Comparison of ENCODE assay signal across 8 cellular contexts in genomic region chr14:55129086-55129427, GRCh38. TPM values are rescaled to one million over a fixed set of nuclear protein-coding genes. Genes with fewer than 3 reads are reported as not detected.
DNase-seq lines count a peak whose midpoint lies in the region; ATAC-seq and TF ChIP-seq lines count a peak whose summit lies in the region.

Gene LGALS3, plus strand, starts transcription at chr14:55129252. Its CDS starts 8,122 bp downstream, at chr14:55137374.

- peaks cover 0 to 1% (median 0%) of the 10 kb centered on the region in 7 donors for H3K9me3 Mint-ChIP-seq in CD14-positive monocyte
- H3K9me3 Mint-ChIP-seq in central memory CD8-positive, alpha-beta T cell, result no peaks in the 10 kb centered on the region

- H3K27ac Mint-ChIP-seq in CD14-positive monocyte, result peak within 1 kb of the TSS; percentile 85 to 96 (median 93)
- peak within 1 kb of the TSS; percentile 46 for H3K27ac Mint-ChIP-seq in central memory CD8-positive, alpha-beta T cell (ENCODE audit: low read depth)

- ATAC-seq in GM19324 (IDR thresholded peaks at IDR 0.05; ENCODE audit: low FRiP score, unreplicated experiment), result peak; percentile 76
- ATAC-seq in HG03342 (IDR thresholded peaks at IDR 0.05; ENCODE audit: unreplicated experiment), result peak; percentile 51
- ATAC-seq in central memory CD8-positive, alpha-beta T cell (replicated peaks; ENCODE audit: extremely low read depth, poor library complexity, severe bottlenecking), result peak; percentile 41

- DNase-seq in CD14-positive monocyte (ENCODE audit: low spot score) (peak; percentile 56), T-helper 2 cell (peak in 3 of 5 experiments; percentile 18 to 45 (median 22)), kidney epithelial cell (ENCODE audit: low read depth) (no peak), NCI-H1105 treated with DMSO at 0.1 percent for 48 hours (lab: John Stamatoyannopoulos, UW) (no peak)
- DNase-seq in central memory CD8-positive, alpha-beta T cell (ENCODE audit: low spot score in 2 of 2), result no peak
- DNase-seq in stimulated activated CD4-positive, alpha-beta T cell treated with anti-CD3 and anti-CD28 coated beads, Interleukin-2, amount 100 ng/mL, for 48 hours, result peak; percentile 9 to 18

- TF ChIP-seq CTCF in CD14-positive monocyte (IDR thresholded peaks at IDR 0.05) (no peak), kidney epithelial cell (IDR thresholded peaks at IDR 0.05; ENCODE audit: insufficient read depth, low read length, poor library complexity, severe bottlenecking) (no peak)

- intact Hi-C loops in CD14-positive monocyte (cut with micrococcal nuclease), result loop anchor here in 1 of 2 donors (5.0 kb wide), 1 partner anchor 37 kb away; no protein-coding TSS in a partner anchor

- peaks cover 82% of the 10 kb centered on the region for H3K4me1 Mint-ChIP-seq in CD14-positive monocyte
- H3K4me1 Mint-ChIP-seq in central memory CD8-positive, alpha-beta T cell, result peaks cover 15% of the 10 kb centered on the region

- H3K4me3 ChIP-seq in kidney epithelial cell (ENCODE audit: low read depth, low read length), result peak within 1 kb of the TSS; percentile 68

- peak within 1 kb of the TSS; percentile 91 to 92 for H3K4me3 Mint-ChIP-seq in CD14-positive monocyte
- peak within 1 kb of the TSS; percentile 82 for H3K4me3 Mint-ChIP-seq in central memory CD8-positive, alpha-beta T cell

- no peaks in the 10 kb centered on the region for H3K27me3 ChIP-seq in kidney epithelial cell (ENCODE audit: control insufficient read depth, insufficient read depth, low read length)

- no peaks in the 10 kb centered on the region for H3K36me3 ChIP-seq in kidney epithelial cell (ENCODE audit: control insufficient read depth, insufficient read depth, low read length)

- peaks cover 26 to 33% of the 10 kb centered on the region in 2 donors for H3K36me3 Mint-ChIP-seq in CD14-positive monocyte
- no peaks in the 10 kb centered on the region for H3K36me3 Mint-ChIP-seq in central memory CD8-positive, alpha-beta T cell (ENCODE audit: insufficient read depth)

- H3K27me3 Mint-ChIP-seq in CD14-positive monocyte (ENCODE audit: low read depth in 3 of 3), result peaks cover 0 to 2% (median 0%) of the 10 kb centered on the region in 3 donors
- H3K27me3 Mint-ChIP-seq in central memory CD8-positive, alpha-beta T cell, result no peaks in the 10 kb centered on the region

RNA-seq across cellular contexts. Expression of gene LGALS3, which starts in this region (rescaled TPM):
- 100 to 1,000 TPM; 788 to 878 TPM for polyA plus RNA-seq in CD14-positive monocyte
- 114 and 126 TPM in 2 replicates for total RNA-seq in kidney epithelial cell

Comparison
In these comparisons a context has a peak if more than half of its experiments do, and no peak if none do; other contexts are left out.
1. DNase-seq: peak in CD14-positive monocyte (single experiment), T-helper 2 cell (3 of 5) and stimulated activated CD4-positive, alpha-beta T cell treated with anti-CD3 and anti-CD28 coated beads, Interleukin-2, amount 100 ng/mL, for 48 hours (2 of 2); none in central memory CD8-positive, alpha-beta T cell (0 of 2), kidney epithelial cell (single experiment) and NCI-H1105 treated with DMSO at 0.1 percent for 48 hours (single experiment).
2. Peak in every context shown above with its lines, with median percentiles within 50 percentile points of each other: ATAC-seq.